12 cellular contexts compared by ENCODE assay signal in the genomic region with DNA sequence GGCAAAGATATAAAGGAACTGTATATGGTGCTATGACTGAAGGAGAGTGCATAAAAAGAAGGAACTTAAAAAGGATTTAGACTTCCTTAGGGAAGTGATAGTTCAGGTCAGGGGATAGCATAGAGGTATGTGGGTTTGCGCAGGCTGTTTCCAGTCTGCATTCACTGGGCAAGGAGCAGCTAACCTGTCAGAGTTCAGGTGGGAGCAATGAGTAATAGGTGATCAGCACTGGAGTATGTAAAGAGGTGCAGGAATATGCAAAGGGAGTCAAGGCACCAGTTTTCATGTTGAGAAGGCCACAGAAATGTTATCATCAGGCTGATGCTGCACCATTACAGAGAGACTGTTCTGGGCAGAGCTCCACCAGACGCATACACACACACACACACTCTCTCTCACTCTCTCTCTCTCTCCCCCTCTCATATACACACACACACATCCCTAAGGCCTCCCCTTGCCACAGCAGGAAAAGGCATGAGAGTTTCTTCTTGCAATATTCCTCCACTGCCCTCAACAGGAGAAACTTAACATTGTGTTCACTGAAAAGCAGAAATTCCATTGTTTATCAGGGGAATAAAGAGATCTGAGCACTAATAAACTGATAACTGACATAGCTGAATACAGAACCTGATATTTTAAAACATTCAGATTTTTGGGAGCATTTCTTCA.
DNase-seq lines count a peak whose midpoint lies in the region; ATAC-seq and TF ChIP-seq lines count a peak whose summit lies in the region.
"Had no signal": no experiment of that assay in that cellular context is flagged by ENCODE, and none has a peak within 500 bp of the region (broad histone marks: within the 10 kb centered on the region; RNA-seq: fewer than 3 reads in every experiment).

No MANE protein-coding gene starts in this region.

- no peak overlapping the region for H3K27ac Mint-ChIP-seq in endodermal cell
- H3K27ac Mint-ChIP-seq: activated naive CD8-positive, alpha-beta T cell treated with anti-CD3 and anti-CD28 coated beads, Interleukin-2, amount 10 ng/mL, durations not matched to agents 7 days and 5 days; naive thymus-derived CD8-positive, alpha-beta T cell had no signal

- no peaks in the 10 kb centered on the region for H3K36me3 Mint-ChIP-seq in endodermal cell (ENCODE audit: low read depth)
- H3K36me3 Mint-ChIP-seq: activated naive CD8-positive, alpha-beta T cell treated with anti-CD3 and anti-CD28 coated beads, Interleukin-2, amount 10 ng/mL, durations not matched to agents 7 days and 5 days had no signal

- ATAC-seq in HG02610 (IDR thresholded peaks at IDR 0.05; ENCODE audit: unreplicated experiment): no peak
- ATAC-seq: naive thymus-derived CD8-positive, alpha-beta T cell had no signal

- no peak overlapping the region for H3K4me3 Mint-ChIP-seq in endodermal cell
- H3K4me3 Mint-ChIP-seq: activated naive CD8-positive, alpha-beta T cell treated with anti-CD3 and anti-CD28 coated beads, Interleukin-2, amount 10 ng/mL, durations not matched to agents 7 days and 5 days; naive thymus-derived CD8-positive, alpha-beta T cell had no signal

- H3K4me1 ChIP-seq in endodermal cell (ENCODE audit: control insufficient read depth, insufficient read depth, low read length) (no peaks in the 10 kb centered on the region), neuron (ENCODE audit: insufficient read depth, low read length) (no peaks in the 10 kb centered on the region)
- H3K4me1 ChIP-seq: tibial artery had no signal

- H3K36me3 ChIP-seq in endodermal cell (ENCODE audit: control insufficient read depth, insufficient read depth, low read length) (no peaks in the 10 kb centered on the region), neuron (ENCODE audit: insufficient read depth, low read length) (no peaks in the 10 kb centered on the region)
- H3K36me3 ChIP-seq: tibial artery had no signal

- H3K4me3 ChIP-seq in endodermal cell (ENCODE audit: low read length) (no peak overlapping the region), neuron (ENCODE audit: low read length) (no peak overlapping the region)
- H3K4me3 ChIP-seq: tibial artery had no signal

- peaks cover 8% of the 10 kb centered on the region for H3K27me3 Mint-ChIP-seq in endodermal cell (ENCODE audit: insufficient read depth)
- H3K27me3 Mint-ChIP-seq: activated naive CD8-positive, alpha-beta T cell treated with anti-CD3 and anti-CD28 coated beads, Interleukin-2, amount 10 ng/mL, durations not matched to agents 7 days and 5 days; naive thymus-derived CD8-positive, alpha-beta T cell had no signal

- TF ChIP-seq CTCF in endodermal cell (conservative IDR thresholded peaks at IDR 0.05): peak; percentile 50

- peak overlapping the region; percentile 10 for H2AFZ ChIP-seq in neuron (ENCODE audit: low read depth, low read length)

- H3K27ac ChIP-seq in endodermal cell (ENCODE audit: low read depth, low read length): no peak overlapping the region
- H3K27ac ChIP-seq: RWPE1, tibial artery had no signal

- no peaks in the 10 kb centered on the region for H3K27me3 ChIP-seq in endodermal cell (ENCODE audit: control insufficient read depth, insufficient read depth, low read length, poor library complexity, severe bottlenecking)
- H3K27me3 ChIP-seq in neuron (ENCODE audit: insufficient read depth, low read length): no peaks in the 10 kb centered on the region
- H3K27me3 ChIP-seq: tibial artery had no signal

- peaks cover 10% of the 10 kb centered on the region for H3K4me1 Mint-ChIP-seq in endodermal cell
- H3K4me1 Mint-ChIP-seq: activated naive CD8-positive, alpha-beta T cell treated with anti-CD3 and anti-CD28 coated beads, Interleukin-2, amount 10 ng/mL, durations not matched to agents 7 days and 5 days; naive thymus-derived CD8-positive, alpha-beta T cell had no signal

- no peak overlapping the region for H3K9ac ChIP-seq in endodermal cell (ENCODE audit: extremely low read depth, low read length, poor library complexity, severe bottlenecking)

- WGBS in endodermal cell (ENCODE audit: insufficient coverage in 1 of 2, insufficient read length in 1 of 2), 2 experiments: 83 to 100% methylated on average over 1 to 2 of the region's 2 CpGs

- peaks cover 10% of the 10 kb centered on the region for H3K9me3 Mint-ChIP-seq in endodermal cell

- H3K9me3 ChIP-seq in endodermal cell (ENCODE audit: control insufficient read depth, low read length) (peaks cover 4% of the 10 kb centered on the region), neuron (ENCODE audit: low read length) (no peaks in the 10 kb centered on the region)

- DNase-seq in HCEC 1CT: peak; percentile 38
- peak; percentile 41 for DNase-seq in NCI-H69 (lab: John Stamatoyannopoulos, UW)
- no peak for DNase-seq in endodermal cell
- no peak for DNase-seq in OCI-M2 (lab: John Stamatoyannopoulos, UW; ENCODE audit: unreplicated experiment)
- DNase-seq in AG08396 (ENCODE audit: low spot score): no peak
- no peak for DNase-seq in NCI-H1048 (lab: John Stamatoyannopoulos, UW)
- DNase-seq: activated naive CD8-positive, alpha-beta T cell treated with anti-CD3 and anti-CD28 coated beads, Interleukin-2, amount 10 ng/mL, durations not matched to agents 7 days and 5 days; naive thymus-derived CD8-positive, alpha-beta T cell; tibial artery had no signal

Comparison
In these comparisons a context has a peak if more than half of its experiments do, and no peak if none do; other contexts are left out.
1. DNase-seq: peak in HCEC 1CT (single experiment) and NCI-H69 (single experiment); none in endodermal cell (single experiment), OCI-M2 (single experiment), AG08396 (single experiment) and NCI-H1048 (single experiment).